Comparison of ENCODE assay signal across 19 cellular contexts in the genomic region with DNA sequence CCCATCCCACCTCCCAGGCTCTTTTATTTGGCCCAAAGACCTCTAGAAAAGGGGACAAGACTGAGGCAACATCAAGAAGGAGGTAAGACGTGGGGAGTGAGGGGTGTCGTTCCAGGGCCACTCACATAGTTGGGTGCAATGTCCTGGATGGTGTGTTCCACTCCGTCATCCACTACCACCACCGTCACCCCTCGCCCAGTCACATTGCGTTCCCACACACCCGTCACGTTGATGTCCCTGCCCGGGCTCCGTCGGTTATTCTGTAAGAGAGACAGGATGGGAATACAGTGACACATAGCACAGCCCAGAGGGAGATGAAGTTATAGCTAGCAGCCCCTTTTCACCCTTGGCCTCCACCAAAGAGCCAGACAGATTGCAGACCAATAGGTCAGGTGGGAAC. TPM values are rescaled to one million over a fixed set of nuclear protein-coding genes. Genes with fewer than 3 reads are reported as not detected.
DNase-seq lines count a peak whose midpoint lies in the region; ATAC-seq, FAIRE-seq and TF ChIP-seq lines count a peak whose summit lies in the region.
"Had no signal": no experiment of that assay in that cellular context is flagged by ENCODE, and none has a peak within 500 bp of the region (broad histone marks: within the 10 kb centered on the region; RNA-seq: fewer than 3 reads in every experiment).

No MANE protein-coding gene starts in this region.

- in situ Hi-C loops in HepG2 (cut with HindIII; ENCODE audit: extremely low pct_ligation_motif_present, low pct_unique_long_range_greater_than_20kb), result no loop called here

- H3K9me3 ChIP-seq in kidney (ENCODE audit: control insufficient read depth in 1 of 2, low read length in 2 of 2) (no peaks in the 10 kb centered on the region), HepG2 (ENCODE audit: low read length) (no peaks in the 10 kb centered on the region)
- H3K9me3 ChIP-seq: heart left ventricle, uterus had no signal

- ATAC-seq in activated T-cell treated with anti-CD3 and anti-CD28 coated beads, Interleukin-2, amount 50 U/mL, for 72 hours (replicated peaks in 1 of 2), result no peak
- no peak for ATAC-seq in stimulated activated naive B cell treated with anti-CD40 and anti-IgM and Interleukin-4, amounts not matched to agents 10 μg/mL and 1 μg/mL and 100 μg/mL, for 72 hours (replicated peaks)
- no peak for ATAC-seq in HepG2
- ATAC-seq: heart left ventricle, SK-N-SH treated with all-trans-retinoic acid at 6 μM for 48 hours had no signal

- BruUV-seq in HepG2 (replicated peaks; lab: Mats Ljungman, UMichigan), result no TSS peak

- H3K4me1 ChIP-seq in kidney (ENCODE audit: control insufficient read depth in 1 of 2, insufficient read depth in 1 of 2, low read depth in 1 of 2, low read length in 2 of 2) (peaks cover 0 to 16% of the 10 kb centered on the region in 2 donors), HepG2 (ENCODE audit: insufficient read depth, low read length) (peaks cover 32% of the 10 kb centered on the region)

- CTCF ChIA-PET in activated CD4-positive, alpha-beta memory T cell treated with anti-CD3 and anti-CD28 coated beads, Interleukin-2, amount 10 ng/mL, durations not matched to agents 7 days and 5 days (lab: Charles Lee), result interaction anchor here (1.3 to 9.9 kb wide), 2 partner anchors 47 to 101 kb away, joined by 4 to 95 read pairs; partner anchors contain the start of gene SIDT2
- CTCF ChIA-PET in HepG2 (lab: Yijun Ruan, JAX; ENCODE audit: low intra/inter-chr PET ratio, low total read pairs), result interaction anchor here (3.0 kb wide), 1 partner anchor 47 kb away, joined by 32 read pairs; no protein-coding TSS in a partner anchor

- no peak overlapping the region for H3K9ac ChIP-seq in kidney (ENCODE audit: low read length in 2 of 2)
- H3K9ac ChIP-seq in HepG2 (ENCODE audit: insufficient read depth, low read depth, low read length), result no peak overlapping the region

- no peak overlapping the region for H2AFZ ChIP-seq in HepG2 (ENCODE audit: low read length)

- H3K36me3 Mint-ChIP-seq in activated T-cell treated with anti-CD3 and anti-CD28 coated beads, Interleukin-2, amount 50 U/mL, for 72 hours (ENCODE audit: insufficient read depth in 2 of 2), result peaks cover 20 to 41% of the 10 kb centered on the region in 2 donors
- H3K36me3 Mint-ChIP-seq in activated CD4-positive, alpha-beta memory T cell treated with anti-CD3 and anti-CD28 coated beads, Interleukin-2, amount 10 ng/mL, durations not matched to agents 7 days and 5 days (ENCODE audit: low read depth), result peaks cover 80% of the 10 kb centered on the region
- peaks cover 45 to 68% of the 10 kb centered on the region in 2 donors for H3K36me3 Mint-ChIP-seq in stimulated activated naive B cell treated with anti-CD40 and anti-IgM and Interleukin-4, amounts not matched to agents 10 μg/mL and 1 μg/mL and 100 μg/mL, for 72 hours

- TF ChIP-seq CTCF in kidney (IDR thresholded peaks at IDR 0.05; ENCODE audit: borderline replicate concordance, extremely low read depth, insufficient read depth) (no peak), HepG2 (CRISPR knock-in tag; IDR thresholded peaks at IDR 0.05) (no peak)

- peak overlapping the region; percentile 85 for H3K27ac Mint-ChIP-seq in activated T-cell treated with anti-CD3 and anti-CD28 coated beads, Interleukin-2, amount 50 U/mL, for 72 hours
- peak overlapping the region; percentile 58 for H3K27ac Mint-ChIP-seq in activated CD4-positive, alpha-beta memory T cell treated with anti-CD3 and anti-CD28 coated beads, Interleukin-2, amount 10 ng/mL, durations not matched to agents 7 days and 5 days
- peak overlapping the region; percentile 56 for H3K27ac Mint-ChIP-seq in stimulated activated naive B cell treated with anti-CD40 and anti-IgM and Interleukin-4, amounts not matched to agents 10 μg/mL and 1 μg/mL and 100 μg/mL, for 72 hours

- peaks cover 3% of the 10 kb centered on the region for H3K79me2 ChIP-seq in HepG2 (ENCODE audit: insufficient read depth, low read length)

- no peak overlapping the region for H3K4me3 ChIP-seq in kidney (ENCODE audit: low read length in 2 of 2)
- no peak overlapping the region for H3K4me3 ChIP-seq in HepG2 (replicated peaks in 1 of 3; ENCODE audit: insufficient read depth in 1 of 3, low read depth in 2 of 3, low read length in 3 of 3)
- H3K4me3 ChIP-seq: heart left ventricle, skin epidermis, uterus had no signal

- no peaks in the 10 kb centered on the region for H3K27me3 ChIP-seq in HepG2 (ENCODE audit: control insufficient read depth in 1 of 2, insufficient read depth in 2 of 2, low read length in 2 of 2)
- H3K27me3 ChIP-seq: heart left ventricle, uterus had no signal

- TF ChIP-seq EP300 in HepG2 (IDR thresholded peaks at IDR 0.05; ENCODE audit: low read depth in 2 of 2, low read length in 2 of 2) (no peak), HepG2 (CRISPR knock-in tag; IDR thresholded peaks at IDR 0.05; ENCODE audit: borderline replicate concordance) (no peak)

- no peaks in the 10 kb centered on the region for H4K20me1 ChIP-seq in HepG2 (ENCODE audit: insufficient read depth, low read length)

- H3K27me3 Mint-ChIP-seq in activated T-cell treated with anti-CD3 and anti-CD28 coated beads, Interleukin-2, amount 50 U/mL, for 72 hours (ENCODE audit: low read depth), result no peaks in the 10 kb centered on the region
- no peaks in the 10 kb centered on the region for H3K27me3 Mint-ChIP-seq in activated CD4-positive, alpha-beta memory T cell treated with anti-CD3 and anti-CD28 coated beads, Interleukin-2, amount 10 ng/mL, durations not matched to agents 7 days and 5 days
- no peaks in the 10 kb centered on the region for H3K27me3 Mint-ChIP-seq in stimulated activated naive B cell treated with anti-CD40 and anti-IgM and Interleukin-4, amounts not matched to agents 10 μg/mL and 1 μg/mL and 100 μg/mL, for 72 hours

- intact Hi-C loops in kidney (cut with DNase I), result no loop called here
- intact Hi-C loops in HepG2 (cut with micrococcal nuclease; ENCODE audit: unreplicated experiment), result loop anchor here (10.0 kb wide), 1 partner anchor 123 kb away; no protein-coding TSS in a partner anchor

- peaks cover 45% of the 10 kb centered on the region for H3K4me1 Mint-ChIP-seq in activated T-cell treated with anti-CD3 and anti-CD28 coated beads, Interleukin-2, amount 50 U/mL, for 72 hours (ENCODE audit: low read depth)
- peaks cover 38% of the 10 kb centered on the region for H3K4me1 Mint-ChIP-seq in activated CD4-positive, alpha-beta memory T cell treated with anti-CD3 and anti-CD28 coated beads, Interleukin-2, amount 10 ng/mL, durations not matched to agents 7 days and 5 days
- H3K4me1 Mint-ChIP-seq in stimulated activated naive B cell treated with anti-CD40 and anti-IgM and Interleukin-4, amounts not matched to agents 10 μg/mL and 1 μg/mL and 100 μg/mL, for 72 hours, result peaks cover 31 to 56% of the 10 kb centered on the region in 2 donors

- no peak for TF ChIP-seq POLR2A in HepG2 (IDR thresholded peaks at IDR 0.05; ENCODE audit: insufficient read depth in 1 of 2, low read depth in 2 of 2, low read length in 2 of 2)

- POLR2A ChIA-PET in activated CD4-positive, alpha-beta memory T cell treated with anti-CD3 and anti-CD28 coated beads, Interleukin-2, amount 10 ng/mL, durations not matched to agents 7 days and 5 days (lab: Charles Lee), result interaction anchor here (2.1 kb wide), 2 partner anchors 25 to 84 kb away, joined by 7 to 9 read pairs; partner anchors contain the start of gene PAFAH1B2
- POLR2A ChIA-PET in HepG2 (lab: Yijun Ruan, JAX), result no interaction called here

- no peaks in the 10 kb centered on the region for H3K9me3 Mint-ChIP-seq in activated T-cell treated with anti-CD3 and anti-CD28 coated beads, Interleukin-2, amount 50 U/mL, for 72 hours
- no peaks in the 10 kb centered on the region for H3K9me3 Mint-ChIP-seq in activated CD4-positive, alpha-beta memory T cell treated with anti-CD3 and anti-CD28 coated beads, Interleukin-2, amount 10 ng/mL, durations not matched to agents 7 days and 5 days
- H3K9me3 Mint-ChIP-seq in stimulated activated naive B cell treated with anti-CD40 and anti-IgM and Interleukin-4, amounts not matched to agents 10 μg/mL and 1 μg/mL and 100 μg/mL, for 72 hours, result no peaks in the 10 kb centered on the region

- FAIRE-seq in kidney (lab: Jason Lieb, UNC) (no peak), HepG2 (lab: Jason Lieb, UNC) (no peak)
- FAIRE-seq: colon had no signal

- H3K27ac ChIP-seq in kidney (ENCODE audit: low read depth in 2 of 2, low read length in 2 of 2) (no peak overlapping the region), HepG2 (ENCODE audit: extremely low read length, insufficient read depth, low read length) (no peak overlapping the region)
- H3K27ac ChIP-seq: heart left ventricle, skin epidermis, uterus had no signal

- peaks cover 20 to 31% of the 10 kb centered on the region in 2 donors for H3K36me3 ChIP-seq in kidney (ENCODE audit: control insufficient read depth in 1 of 2, insufficient read depth in 2 of 2, low read length in 2 of 2)
- H3K36me3 ChIP-seq in HepG2 (replicated peaks in 1 of 2; ENCODE audit: control insufficient read depth in 1 of 2, insufficient read depth in 2 of 2, low read length in 2 of 2), result peaks cover 2 to 9% of the 10 kb centered on the region in 2 experiments; a peak in 1 of 5 replicates
- H3K36me3 ChIP-seq: uterus had no signal

- no peak for TF ChIP-seq RAD21 in HepG2 (CRISPR knock-in tag; IDR thresholded peaks at IDR 0.05)

- no peak for DNase-seq in activated T-cell treated with anti-CD3 and anti-CD28 coated beads, Interleukin-2, amount 50 U/mL, for 72 hours
- DNase-seq in activated T-cell treated with anti-CD3 and anti-CD28 coated beads, Interleukin-2, amount 50 U/mL, for 48 hours, result no peak
- DNase-seq in activated CD4-positive, alpha-beta memory T cell treated with anti-CD3 and anti-CD28 coated beads, Interleukin-2, amount 10 ng/mL, durations not matched to agents 7 days and 5 days, result no peak
- DNase-seq in kidney (peak; percentile 45), SIG-M5 (lab: John Stamatoyannopoulos, UW) (no peak), glomerular visceral epithelial cell (ENCODE audit: extremely low spot score) (no peak), HepG2 (ENCODE audit: low spot score) (no peak)
- DNase-seq in stimulated activated naive B cell treated with anti-CD40 and anti-IgM and Interleukin-4, amounts not matched to agents 10 μg/mL and 1 μg/mL and 100 μg/mL, for 72 hours, result no peak
- DNase-seq: activated gamma-delta T cell; DMS79 treated with DMSO at 0.1 percent for 48 hours; H7; heart left ventricle; NCI-H2107; NCI-H510A treated with DMSO at 0.1 percent for 48 hours; stimulated activated CD4-positive, alpha-beta T cell treated with anti-CD3 and anti-CD28 coated beads, Interleukin-2, amount 100 ng/mL, for 48 hours had no signal

- 95% methylated on average over 11 of the region's 11 CpGs for WGBS in HepG2 (ENCODE audit: low lambda C conversion rate)

- H3K4me2 ChIP-seq in HepG2 (ENCODE audit: low read depth, low read length), result no peak overlapping the region

- peak overlapping the region; percentile 15 to 42 for H3K4me3 Mint-ChIP-seq in activated T-cell treated with anti-CD3 and anti-CD28 coated beads, Interleukin-2, amount 50 U/mL, for 72 hours
- no peak overlapping the region for H3K4me3 Mint-ChIP-seq in activated CD4-positive, alpha-beta memory T cell treated with anti-CD3 and anti-CD28 coated beads, Interleukin-2, amount 10 ng/mL, durations not matched to agents 7 days and 5 days
- H3K4me3 Mint-ChIP-seq in stimulated activated naive B cell treated with anti-CD40 and anti-IgM and Interleukin-4, amounts not matched to agents 10 μg/mL and 1 μg/mL and 100 μg/mL, for 72 hours, result peak overlapping the region in 1 of 2 donors; percentile 15

RNA-seq across cellular contexts. Expression of gene PCSK7, which starts 3.8 kb away (rescaled TPM):
- 100 to 1,000 TPM; 139 to 147 TPM for total RNA-seq in activated T-cell treated with anti-CD3 and anti-CD28 coated beads, Interleukin-2, amount 50 U/mL, for 72 hours
- total RNA-seq in activated CD4-positive, alpha-beta memory T cell treated with anti-CD3 and anti-CD28 coated beads, Interleukin-2, amount 10 ng/mL, durations not matched to agents 7 days and 5 days, result 100 to 1,000 TPM; 181 to 182 TPM
- total RNA-seq in kidney, result 70.2 TPM
- polyA plus RNA-seq in kidney (ENCODE audit: insufficient read depth, low read depth, low replicate concordance), result 14.5 TPM
- total RNA-seq in HepG2 (2016; rRNA removed; fragmentation: Illumina TruSeq; extraction: Trizol), result 6.8 and 13.8 TPM in 2 replicates
- total RNA-seq in HepG2 (2016; cell fraction: cytosol; rRNA removed; fragmentation: Illumina TruSeq; extraction: Trizol; ENCODE audit: low read depth), result 7.8 and 8.9 TPM in 2 replicates
- total RNA-seq in HepG2 (2016; cell fraction: insoluble cytoplasmic fraction; rRNA removed; fragmentation: Illumina TruSeq; extraction: Trizol), result 8.1 and 12.0 TPM in 2 replicates
- total RNA-seq in HepG2 (2016; cell fraction: membrane; rRNA removed; fragmentation: Illumina TruSeq; extraction: Trizol), result 6.1 and 6.3 TPM in 2 replicates
- 16.5 and 17.3 TPM in 2 replicates for total RNA-seq in HepG2 (2016; cell fraction: nucleus; rRNA removed; fragmentation: Illumina TruSeq; extraction: Trizol)
- polyA plus RNA-seq in HepG2 (2011; rRNA removed), result 13.4 and 14.4 TPM in 2 replicates
- 6.8 and 10.0 TPM in 2 replicates for polyA plus RNA-seq in HepG2 (2011; cell fraction: cytosol; rRNA removed)
- polyA plus RNA-seq in HepG2 (2011; cell fraction: nucleus; rRNA removed), result 63.6 and 86.3 TPM in 2 replicates
- polyA plus RNA-seq in HepG2 (2012), result 4.8 and 7.7 TPM in 2 replicates
- polyA plus RNA-seq in HepG2 (2016; cell fraction: cytosol; fragmentation: Illumina TruSeq; extraction: Trizol; ENCODE audit: low read depth), result 1.6 and 1.8 TPM in 2 replicates
- polyA plus RNA-seq in HepG2 (2016; cell fraction: insoluble cytoplasmic fraction; fragmentation: Illumina TruSeq; extraction: Trizol; ENCODE audit: low read depth), result 7.1 and 8.6 TPM in 2 replicates
- polyA plus RNA-seq in HepG2 (2016; cell fraction: membrane; fragmentation: Illumina TruSeq; extraction: Trizol; ENCODE audit: low read depth), result 3.0 and 4.2 TPM in 2 replicates
- polyA plus RNA-seq in HepG2 (2016; cell fraction: nucleus; fragmentation: Illumina TruSeq; extraction: Trizol; ENCODE audit: insufficient read depth, low read depth), result 59.8 and 63.8 TPM in 2 replicates
- 16.5 and 37.7 TPM in 2 replicates for polyA minus RNA-seq in HepG2 (2011; rRNA and poly(A)+ RNA removed; ENCODE audit: low replicate concordance)
- polyA minus RNA-seq in HepG2 (2011; cell fraction: cytosol; rRNA and poly(A)+ RNA removed), result 3.3 and 6.0 TPM in 2 replicates
- 13.0 and 13.4 TPM in 2 replicates for polyA minus RNA-seq in HepG2 (2011; cell fraction: nucleus; rRNA and poly(A)+ RNA removed)

RNA-seq across cellular contexts. Expression of gene RNF214, which starts 4.4 kb away (rescaled TPM):
- total RNA-seq in activated T-cell treated with anti-CD3 and anti-CD28 coated beads, Interleukin-2, amount 50 U/mL, for 72 hours, result 10 to 100 TPM; 30.7 to 33.5 TPM
- 10 to 100 TPM; 23.1 to 23.6 TPM for total RNA-seq in activated CD4-positive, alpha-beta memory T cell treated with anti-CD3 and anti-CD28 coated beads, Interleukin-2, amount 10 ng/mL, durations not matched to agents 7 days and 5 days
- total RNA-seq in kidney, result 24.7 TPM
- polyA plus RNA-seq in kidney (ENCODE audit: insufficient read depth, low read depth, low replicate concordance), result 8.5 TPM
- 10.7 and 12.4 TPM in 2 replicates for total RNA-seq in HepG2 (2016; rRNA removed; fragmentation: Illumina TruSeq; extraction: Trizol)
- 4.7 and 5.5 TPM in 2 replicates for total RNA-seq in HepG2 (2016; cell fraction: cytosol; rRNA removed; fragmentation: Illumina TruSeq; extraction: Trizol; ENCODE audit: low read depth)
- 10.0 and 10.5 TPM in 2 replicates for total RNA-seq in HepG2 (2016; cell fraction: insoluble cytoplasmic fraction; rRNA removed; fragmentation: Illumina TruSeq; extraction: Trizol)
- 8.0 and 9.2 TPM in 2 replicates for total RNA-seq in HepG2 (2016; cell fraction: membrane; rRNA removed; fragmentation: Illumina TruSeq; extraction: Trizol)
- total RNA-seq in HepG2 (2016; cell fraction: nucleus; rRNA removed; fragmentation: Illumina TruSeq; extraction: Trizol), result 11.2 and 11.4 TPM in 2 replicates
- 12.6 and 12.8 TPM in 2 replicates for polyA plus RNA-seq in HepG2 (2011; rRNA removed)
- 5.0 and 8.9 TPM in 2 replicates for polyA plus RNA-seq in HepG2 (2011; cell fraction: cytosol; rRNA removed)
- 20.8 and 21.2 TPM in 2 replicates for polyA plus RNA-seq in HepG2 (2011; cell fraction: nucleus; rRNA removed)
- 9.1 and 10.6 TPM in 2 replicates for polyA plus RNA-seq in HepG2 (2012)
- polyA plus RNA-seq in HepG2 (2016; cell fraction: cytosol; fragmentation: Illumina TruSeq; extraction: Trizol; ENCODE audit: low read depth), result 2.7 and 3.1 TPM in 2 replicates
- 10.6 and 13.7 TPM in 2 replicates for polyA plus RNA-seq in HepG2 (2016; cell fraction: insoluble cytoplasmic fraction; fragmentation: Illumina TruSeq; extraction: Trizol; ENCODE audit: low read depth)
- 4.7 and 5.8 TPM in 2 replicates for polyA plus RNA-seq in HepG2 (2016; cell fraction: membrane; fragmentation: Illumina TruSeq; extraction: Trizol; ENCODE audit: low read depth)
- 26.2 and 27.4 TPM in 2 replicates for polyA plus RNA-seq in HepG2 (2016; cell fraction: nucleus; fragmentation: Illumina TruSeq; extraction: Trizol; ENCODE audit: insufficient read depth, low read depth)
- 20.7 and 43.7 TPM in 2 replicates for polyA minus RNA-seq in HepG2 (2011; rRNA and poly(A)+ RNA removed; ENCODE audit: low replicate concordance)
- 10.5 and 12.9 TPM in 2 replicates for polyA minus RNA-seq in HepG2 (2011; cell fraction: cytosol; rRNA and poly(A)+ RNA removed)
- polyA minus RNA-seq in HepG2 (2011; cell fraction: nucleus; rRNA and poly(A)+ RNA removed), result 18.7 and 20.5 TPM in 2 replicates

RNA-seq across cellular contexts. Expression of gene TAGLN, which starts 28.9 kb away (rescaled TPM):
- 1 to 10 TPM; 7.2 to 8.9 TPM for total RNA-seq in activated T-cell treated with anti-CD3 and anti-CD28 coated beads, Interleukin-2, amount 50 U/mL, for 72 hours
- total RNA-seq in activated CD4-positive, alpha-beta memory T cell treated with anti-CD3 and anti-CD28 coated beads, Interleukin-2, amount 10 ng/mL, durations not matched to agents 7 days and 5 days, result 1 to 10 TPM; 5.2 to 5.8 TPM
- total RNA-seq in kidney (846 TPM), HepG2 (2016; rRNA removed; fragmentation: Illumina TruSeq; extraction: Trizol) (75.4 and 93.7 TPM in 2 replicates)
- polyA plus RNA-seq in kidney (ENCODE audit: insufficient read depth, low read depth, low replicate concordance) (776 TPM), HepG2 (2011; rRNA removed) (12.6 and 14.1 TPM in 2 replicates)
- 15.8 and 16.5 TPM in 2 replicates for total RNA-seq in HepG2 (2016; cell fraction: cytosol; rRNA removed; fragmentation: Illumina TruSeq; extraction: Trizol; ENCODE audit: low read depth)
- 83.7 and 102 TPM in 2 replicates for total RNA-seq in HepG2 (2016; cell fraction: insoluble cytoplasmic fraction; rRNA removed; fragmentation: Illumina TruSeq; extraction: Trizol)
- 20.1 and 22.3 TPM in 2 replicates for total RNA-seq in HepG2 (2016; cell fraction: membrane; rRNA removed; fragmentation: Illumina TruSeq; extraction: Trizol)
- total RNA-seq in HepG2 (2016; cell fraction: nucleus; rRNA removed; fragmentation: Illumina TruSeq; extraction: Trizol), result 36.8 and 37.1 TPM in 2 replicates
- 11.6 and 11.8 TPM in 2 replicates for polyA plus RNA-seq in HepG2 (2011; cell fraction: cytosol; rRNA removed)
- polyA plus RNA-seq in HepG2 (2011; cell fraction: nucleus; rRNA removed), result 25.0 and 34.5 TPM in 2 replicates
- polyA plus RNA-seq in HepG2 (2012), result 3.6 and 5.8 TPM in 2 replicates
- polyA plus RNA-seq in HepG2 (2016; cell fraction: cytosol; fragmentation: Illumina TruSeq; extraction: Trizol; ENCODE audit: low read depth), result 19.4 and 20.0 TPM in 2 replicates
- polyA plus RNA-seq in HepG2 (2016; cell fraction: insoluble cytoplasmic fraction; fragmentation: Illumina TruSeq; extraction: Trizol; ENCODE audit: low read depth), result 110 TPM in 2 replicates
- 20.4 and 20.8 TPM in 2 replicates for polyA plus RNA-seq in HepG2 (2016; cell fraction: membrane; fragmentation: Illumina TruSeq; extraction: Trizol; ENCODE audit: low read depth)
- 55.4 and 61.9 TPM in 2 replicates for polyA plus RNA-seq in HepG2 (2016; cell fraction: nucleus; fragmentation: Illumina TruSeq; extraction: Trizol; ENCODE audit: insufficient read depth, low read depth)
- 1.5 and 8.0 TPM in 2 replicates for polyA minus RNA-seq in HepG2 (2011; rRNA and poly(A)+ RNA removed; ENCODE audit: low replicate concordance)
- 2.4 and 3.3 TPM in 2 replicates for polyA minus RNA-seq in HepG2 (2011; cell fraction: cytosol; rRNA and poly(A)+ RNA removed)
- polyA minus RNA-seq in HepG2 (2011; cell fraction: nucleus; rRNA and poly(A)+ RNA removed), result 5.0 and 7.5 TPM in 2 replicates

RNA-seq across cellular contexts. Expression of gene SIDT2, which starts 49.5 kb away (rescaled TPM):
- total RNA-seq in activated T-cell treated with anti-CD3 and anti-CD28 coated beads, Interleukin-2, amount 50 U/mL, for 72 hours, result 10 to 100 TPM; 32.0 to 40.3 TPM
- 10 to 100 TPM; 38.1 to 42.9 TPM for total RNA-seq in activated CD4-positive, alpha-beta memory T cell treated with anti-CD3 and anti-CD28 coated beads, Interleukin-2, amount 10 ng/mL, durations not matched to agents 7 days and 5 days
- total RNA-seq in kidney (37.4 TPM), HepG2 (2016; rRNA removed; fragmentation: Illumina TruSeq; extraction: Trizol) (6.8 and 11.5 TPM in 2 replicates)
- polyA plus RNA-seq in kidney (ENCODE audit: insufficient read depth, low read depth, low replicate concordance) (16.4 TPM), HepG2 (2011; rRNA removed) (26.8 and 28.0 TPM in 2 replicates)
- total RNA-seq in HepG2 (2016; cell fraction: cytosol; rRNA removed; fragmentation: Illumina TruSeq; extraction: Trizol; ENCODE audit: low read depth), result 8.7 and 10.3 TPM in 2 replicates
- 6.4 and 12.0 TPM in 2 replicates for total RNA-seq in HepG2 (2016; cell fraction: insoluble cytoplasmic fraction; rRNA removed; fragmentation: Illumina TruSeq; extraction: Trizol)
- 8.6 and 9.5 TPM in 2 replicates for total RNA-seq in HepG2 (2016; cell fraction: membrane; rRNA removed; fragmentation: Illumina TruSeq; extraction: Trizol)
- total RNA-seq in HepG2 (2016; cell fraction: nucleus; rRNA removed; fragmentation: Illumina TruSeq; extraction: Trizol), result 15.6 and 17.2 TPM in 2 replicates
- 10.5 and 14.3 TPM in 2 replicates for polyA plus RNA-seq in HepG2 (2011; cell fraction: cytosol; rRNA removed)
- polyA plus RNA-seq in HepG2 (2011; cell fraction: nucleus; rRNA removed), result 82.0 and 109 TPM in 2 replicates
- polyA plus RNA-seq in HepG2 (2012), result 15.1 and 15.4 TPM in 2 replicates
- polyA plus RNA-seq in HepG2 (2016; cell fraction: cytosol; fragmentation: Illumina TruSeq; extraction: Trizol; ENCODE audit: low read depth), result 1.9 and 2.2 TPM in 2 replicates
- 7.8 and 8.9 TPM in 2 replicates for polyA plus RNA-seq in HepG2 (2016; cell fraction: insoluble cytoplasmic fraction; fragmentation: Illumina TruSeq; extraction: Trizol; ENCODE audit: low read depth)
- 6.0 and 6.6 TPM in 2 replicates for polyA plus RNA-seq in HepG2 (2016; cell fraction: membrane; fragmentation: Illumina TruSeq; extraction: Trizol; ENCODE audit: low read depth)
- 24.9 and 26.7 TPM in 2 replicates for polyA plus RNA-seq in HepG2 (2016; cell fraction: nucleus; fragmentation: Illumina TruSeq; extraction: Trizol; ENCODE audit: insufficient read depth, low read depth)
- 25.1 and 71.4 TPM in 2 replicates for polyA minus RNA-seq in HepG2 (2011; rRNA and poly(A)+ RNA removed; ENCODE audit: low replicate concordance)
- 11.7 and 19.1 TPM in 2 replicates for polyA minus RNA-seq in HepG2 (2011; cell fraction: cytosol; rRNA and poly(A)+ RNA removed)
- 32.3 and 34.8 TPM in 2 replicates for polyA minus RNA-seq in HepG2 (2011; cell fraction: nucleus; rRNA and poly(A)+ RNA removed)
